ENCODE assay signal across 15 cellular contexts in the genomic region with DNA sequence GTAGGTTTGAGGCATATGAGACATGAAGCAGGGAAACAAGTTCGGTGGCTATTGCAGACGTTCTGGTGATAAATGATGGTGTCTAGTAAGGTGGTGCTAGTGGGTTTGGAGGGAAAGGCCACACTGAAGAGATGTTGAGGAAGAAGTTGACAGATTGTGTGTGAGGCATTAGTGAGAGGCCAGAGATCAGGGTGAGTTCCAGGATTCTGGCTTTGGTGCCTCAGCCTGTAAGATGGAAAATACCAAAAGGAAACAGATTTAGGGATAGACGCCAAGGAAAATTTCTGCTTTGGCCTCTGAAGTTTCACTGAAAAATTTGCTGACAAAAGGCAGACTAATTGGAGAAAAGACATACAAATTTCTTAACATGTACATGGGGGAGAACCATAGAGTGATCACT. TPM values are rescaled to one million over a fixed set of nuclear protein-coding genes. Genes with fewer than 3 reads are reported as not detected.
"Had no signal": no experiment of that assay in that cellular context is flagged by ENCODE, and none has a peak within 500 bp of the region (broad histone marks: within the 10 kb centered on the region; RNA-seq: fewer than 3 reads in every experiment).

No MANE protein-coding gene starts in this region.

- H3K27me3 Mint-ChIP-seq: activated B cell treated with CpG ODN at 0.5 μM for 24 hours, naive B cell had no signal

- ATAC-seq: esophagus mucosa, gastrocnemius medialis, right lobe of liver, SK-N-SH treated with all-trans-retinoic acid at 6 μM for 48 hours, T-helper 17 cell had no signal

- H3K36me3 Mint-ChIP-seq: naive B cell had no signal

- H3K4me3 Mint-ChIP-seq: activated B cell treated with CpG ODN at 0.5 μM for 24 hours; activated CD4-positive, alpha-beta T cell treated with anti-CD3 and anti-CD28 coated beads, Interleukin-2, amount 10 ng/mL, durations not matched to agents 24 days and 14 days; naive B cell; T-helper 17 cell had no signal

- H3K27ac Mint-ChIP-seq: activated B cell treated with CpG ODN at 0.5 μM for 24 hours; activated CD4-positive, alpha-beta T cell treated with anti-CD3 and anti-CD28 coated beads, Interleukin-2, amount 10 ng/mL, durations not matched to agents 24 days and 14 days; T-helper 17 cell had no signal

- DNase-seq: activated B cell treated with CpG ODN at 0.5 μM for 24 hours; activated CD4-positive, alpha-beta T cell treated with anti-CD3 and anti-CD28 coated beads, Interleukin-2, amount 10 ng/mL, durations not matched to agents 24 days and 14 days; activated naive CD4-positive, alpha-beta T cell treated with anti-CD3 and anti-CD28 coated beads, Interleukin-2, amount 50 U/mL, for 16 hours; dorsolateral prefrontal cortex; gastrocnemius medialis; kidney glomerular epithelial cell; naive B cell; posterior cingulate gyrus; right lobe of liver; stimulated activated naive CD4-positive, alpha-beta T cell treated with Interleukin-2 at 50 U/mL for 16 hours; T-helper 17 cell had no signal

- H3K9me3 ChIP-seq: gastrocnemius medialis, right lobe of liver, vagina had no signal

- H3K27me3 ChIP-seq: dorsolateral prefrontal cortex, gastrocnemius medialis, right lobe of liver, vagina had no signal

- H3K36me3 ChIP-seq: gastrocnemius medialis, right lobe of liver, vagina had no signal

- H3K4me1 Mint-ChIP-seq: naive B cell had no signal

- H3K27ac ChIP-seq: dorsolateral prefrontal cortex, gastrocnemius medialis, right lobe of liver, vagina had no signal

- H3K9me3 Mint-ChIP-seq: activated B cell treated with CpG ODN at 0.5 μM for 24 hours had no signal

- H3K4me1 ChIP-seq: right lobe of liver, vagina had no signal

- H3K4me3 ChIP-seq: dorsolateral prefrontal cortex, gastrocnemius medialis, lung, right lobe of liver, vagina had no signal

RNA-seq across cellular contexts. Expression of a gene that starts 48.4 kb away (rescaled TPM):
- total RNA-seq: vagina had no signal
